ENCODE assay signal across 1 cellular context in the genomic region with DNA sequence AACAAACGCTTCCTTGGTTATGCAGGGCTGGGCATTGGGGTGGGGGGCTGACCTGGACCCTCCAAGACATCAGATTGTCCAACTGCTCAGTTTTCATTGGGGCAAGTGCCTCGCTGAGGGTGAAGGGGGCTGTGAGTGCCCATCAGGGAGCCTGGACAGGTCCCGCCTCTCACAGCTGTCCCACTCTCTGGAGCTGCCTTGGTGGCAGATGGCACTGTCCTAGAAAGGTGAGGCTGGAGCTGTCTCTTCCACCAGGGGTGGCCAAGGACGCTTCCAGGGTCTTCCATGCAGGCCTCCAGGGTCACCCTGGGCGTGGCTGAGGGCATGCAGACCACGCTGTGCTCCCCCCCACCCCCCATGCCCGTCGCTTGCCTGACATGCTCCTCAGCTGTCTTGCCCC.
TF ChIP-seq lines count a peak whose summit lies in the region.

No MANE protein-coding gene starts in this region.

TF ChIP-seq in IMR-90, 13 proteins besides CTCF, POLR2A, EP300 and RAD21:
- TF ChIP-seq, protein P1, sequence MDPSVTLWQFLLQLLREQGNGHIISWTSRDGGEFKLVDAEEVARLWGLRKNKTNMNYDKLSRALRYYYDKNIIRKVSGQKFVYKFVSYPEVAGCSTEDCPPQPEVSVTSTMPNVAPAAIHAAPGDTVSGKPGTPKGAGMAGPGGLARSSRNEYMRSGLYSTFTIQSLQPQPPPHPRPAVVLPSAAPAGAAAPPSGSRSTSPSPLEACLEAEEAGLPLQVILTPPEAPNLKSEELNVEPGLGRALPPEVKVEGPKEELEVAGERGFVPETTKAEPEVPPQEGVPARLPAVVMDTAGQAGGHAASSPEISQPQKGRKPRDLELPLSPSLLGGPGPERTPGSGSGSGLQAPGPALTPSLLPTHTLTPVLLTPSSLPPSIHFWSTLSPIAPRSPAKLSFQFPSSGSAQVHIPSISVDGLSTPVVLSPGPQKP (IDR thresholded peaks at IDR 0.05; ENCODE audit: borderline replicate concordance, low read depth, low read length) = no peak
- TF ChIP-seq RFX5 (IDR thresholded peaks at IDR 0.05; ENCODE audit: low read depth, low read length) = no peak
- no peak for TF ChIP-seq SMC3 (IDR thresholded peaks at IDR 0.05; ENCODE audit: low read depth, low read length)
- no peak for TF ChIP-seq BHLHE40 (IDR thresholded peaks at IDR 0.05; ENCODE audit: low read depth, low read length)
- no peak for TF ChIP-seq MAZ (IDR thresholded peaks at IDR 0.05; ENCODE audit: borderline replicate concordance, low read depth, low read length)
- no peak for TF ChIP-seq FOS (IDR thresholded peaks at IDR 0.05; ENCODE audit: low read depth, low read length)
- TF ChIP-seq MAFK (IDR thresholded peaks at IDR 0.05; ENCODE audit: low read depth, low read length) = no peak
- no peak for TF ChIP-seq RCOR1 (IDR thresholded peaks at IDR 0.05; ENCODE audit: insufficient replicate concordance, low read length)
- no peak for TF ChIP-seq NFE2L2 (IDR thresholded peaks at IDR 0.05; ENCODE audit: low read depth, low read length)
- no peak for TF ChIP-seq CEBPB (IDR thresholded peaks at IDR 0.05; ENCODE audit: low read depth, low read length)
- no peak for TF ChIP-seq CHD1 (IDR thresholded peaks at IDR 0.05; ENCODE audit: low read depth, low read length)
- TF ChIP-seq MXI1 (IDR thresholded peaks at IDR 0.05; ENCODE audit: borderline replicate concordance, low read depth, low read length) = no peak
- TF ChIP-seq, protein P2, sequence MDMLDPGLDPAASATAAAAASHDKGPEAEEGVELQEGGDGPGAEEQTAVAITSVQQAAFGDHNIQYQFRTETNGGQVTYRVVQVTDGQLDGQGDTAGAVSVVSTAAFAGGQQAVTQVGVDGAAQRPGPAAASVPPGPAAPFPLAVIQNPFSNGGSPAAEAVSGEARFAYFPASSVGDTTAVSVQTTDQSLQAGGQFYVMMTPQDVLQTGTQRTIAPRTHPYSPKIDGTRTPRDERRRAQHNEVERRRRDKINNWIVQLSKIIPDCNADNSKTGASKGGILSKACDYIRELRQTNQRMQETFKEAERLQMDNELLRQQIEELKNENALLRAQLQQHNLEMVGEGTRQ (IDR thresholded peaks at IDR 0.05; ENCODE audit: low read depth, low read length) = no peak
